9 cellular contexts compared by ENCODE assay signal in the genomic region with DNA sequence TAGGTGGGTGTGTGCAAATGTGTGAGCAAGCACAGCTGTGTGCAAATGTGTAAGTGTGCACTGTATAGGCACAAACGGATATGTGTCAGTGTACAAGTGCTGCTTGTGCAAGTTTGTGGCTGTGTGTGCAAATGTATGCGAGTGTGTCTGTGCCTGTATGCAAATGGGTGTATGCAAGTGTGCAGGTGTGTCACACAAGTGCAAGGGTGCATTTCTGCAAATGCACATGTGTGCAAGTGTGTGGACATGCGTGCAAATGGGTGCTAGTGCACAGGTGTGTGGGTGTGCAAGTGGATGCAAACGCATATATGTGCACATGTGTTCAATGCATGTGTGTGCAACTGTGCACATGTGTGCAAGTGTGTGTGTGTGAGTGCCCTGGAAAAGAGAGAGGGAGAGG.
DNase-seq lines count a peak whose midpoint lies in the region; ATAC-seq and TF ChIP-seq lines count a peak whose summit lies in the region.
"Had no signal": no experiment of that assay in that cellular context is flagged by ENCODE, and none has a peak within 500 bp of the region (broad histone marks: within the 10 kb centered on the region; RNA-seq: fewer than 3 reads in every experiment).

No MANE protein-coding gene starts in this region.

- H4K20me1 ChIP-seq in Karpas-422 (ENCODE audit: insufficient read depth, low read depth, low read length), result no peaks in the 10 kb centered on the region; the same call in 1 of the 2 replicates

- H3K9ac ChIP-seq in Karpas-422 (ENCODE audit: low read length), result peak overlapping the region; percentile 35
- peak overlapping the region in 1 of 2 donors; percentile 14 for H3K9ac ChIP-seq in colonic mucosa (ENCODE audit: low read depth in 2 of 2, low read length in 2 of 2)
- H3K9ac ChIP-seq in rectal smooth muscle tissue (ENCODE audit: low read length), result no peak overlapping the region

- no peaks in the 10 kb centered on the region for H3K9me2 ChIP-seq in Karpas-422 (replicated peaks; ENCODE audit: insufficient read depth, low read length)

- CTCF ChIA-PET in RWPE1 (lab: Yijun Ruan, JAX), result no interaction called here

- peak overlapping the region; percentile 53 for H3K27ac ChIP-seq in Karpas-422 (ENCODE audit: low read length)
- H3K27ac ChIP-seq in colonic mucosa, result peak overlapping the region; percentile 33
- no peak overlapping the region for H3K27ac ChIP-seq in rectal smooth muscle tissue (ENCODE audit: low read depth, low read length)
- no peak overlapping the region for H3K27ac ChIP-seq in RWPE1

- H3K9me3 ChIP-seq in Karpas-422 (ENCODE audit: low read length) (no peaks in the 10 kb centered on the region), colonic mucosa (no peaks in the 10 kb centered on the region)

- no peaks in the 10 kb centered on the region for H3K79me2 ChIP-seq in Karpas-422 (ENCODE audit: low read length)

- intact Hi-C loops in colonic mucosa (cut with DNase I), result no loop called here

- H3K27me3 ChIP-seq in Karpas-422 (ENCODE audit: low read length) (no peaks in the 10 kb centered on the region; the same call in 1 of the 2 replicates), colonic mucosa (peaks cover 7% of the 10 kb centered on the region), rectal smooth muscle tissue (ENCODE audit: control insufficient read depth, insufficient read depth, low read length) (peaks cover 9% of the 10 kb centered on the region)

- POLR2A ChIA-PET in RWPE1 (lab: Yijun Ruan, JAX; ENCODE audit: low non-redundant PET), result no interaction called here

- H3K4me1 ChIP-seq in Karpas-422 (ENCODE audit: low read length) (peaks cover 62% of the 10 kb centered on the region), colonic mucosa (no peaks in the 10 kb centered on the region), rectal smooth muscle tissue (ENCODE audit: control insufficient read depth, insufficient read depth, low read length) (no peaks in the 10 kb centered on the region)

- H3K4me2 ChIP-seq in Karpas-422 (ENCODE audit: low read depth, low read length, poor library complexity, severe bottlenecking), result peak overlapping the region; percentile 65

- peak; percentile 10 for ATAC-seq in GM18873 (IDR thresholded peaks at IDR 0.05; ENCODE audit: low FRiP score, unreplicated experiment)
- no peak for ATAC-seq in GM21619 (IDR thresholded peaks at IDR 0.05; ENCODE audit: unreplicated experiment)

- peak overlapping the region; percentile 46 for H3K4me3 ChIP-seq in Karpas-422 (ENCODE audit: low read length)
- no peak overlapping the region for H3K4me3 ChIP-seq in colonic mucosa
- peak overlapping the region; percentile 9 for H3K4me3 ChIP-seq in rectal smooth muscle tissue (ENCODE audit: low read length)
- H3K4me3 ChIP-seq: coronary artery had no signal

- H3K36me3 ChIP-seq in Karpas-422 (ENCODE audit: insufficient read depth, low read length) (no peaks in the 10 kb centered on the region), colonic mucosa (no peaks in the 10 kb centered on the region), rectal smooth muscle tissue (ENCODE audit: control insufficient read depth, insufficient read depth, low read length) (no peaks in the 10 kb centered on the region)

- no peak for DNase-seq in Karpas-422
- DNase-seq in colonic mucosa, result no peak
- no peak for DNase-seq in RWPE1 (ENCODE audit: low spot score)
- DNase-seq in cerebellum (ENCODE audit: low spot score), result no peak
- DNase-seq: NCI-H774 had no signal

- no peak overlapping the region for H2AFZ ChIP-seq in Karpas-422 (ENCODE audit: low read length)

- TF ChIP-seq CTCF in colonic mucosa (IDR thresholded peaks at IDR 0.05) (no peak), RWPE1 (conservative IDR thresholded peaks at IDR 0.05; ENCODE audit: low read depth) (no peak)

Comparison
In these comparisons a context has a peak if more than half of its experiments do, and no peak if none do; other contexts are left out.
1. H3K27ac ChIP-seq: peak in Karpas-422 (single experiment) and colonic mucosa (single experiment); none in rectal smooth muscle tissue (single experiment) and RWPE1 (single experiment).